Comparison of ENCODE assay signal across 3 cellular contexts in genomic region chr4:108868606-108869227, GRCh38.
TF ChIP-seq lines count a peak whose summit lies in the region.

No MANE protein-coding gene starts in this region.

TF ChIP-seq in HepG2, 621 proteins besides CTCF, POLR2A, EP300 and RAD21:
- TF ChIP-seq ZNF512 (CRISPR knock-in tag; IDR thresholded peaks at IDR 0.05) (peak; percentile 90), SRSF9 (IDR thresholded peaks at IDR 0.05; ENCODE audit: borderline replicate concordance, insufficient read depth, low read depth, low read length, poor library complexity, severe bottlenecking) (peak; percentile 29), ATF3 (CRISPR knock-in tag; IDR thresholded peaks at IDR 0.05) (no peak), PBX2 (CRISPR knock-in tag; IDR thresholded peaks at IDR 0.05) (no peak), ZNF616 (CRISPR knock-in tag; IDR thresholded peaks at IDR 0.05; ENCODE audit: low read depth) (no peak), IKZF1 (IDR thresholded peaks at IDR 0.05) (0 out of 2 replicates have a peak, but pooled peaks have one; percentile 66), NFYC (CRISPR knock-in tag; IDR thresholded peaks at IDR 0.05) (no peak)

TF ChIP-seq in HEK293, 187 proteins besides CTCF, POLR2A, EP300 and RAD21 (continued from another document):
- TF ChIP-seq ATF2 (tag by site-specific recombination; IDR thresholded peaks at IDR 0.05; ENCODE audit: low read depth) (no peak), ZNF366 (tag by site-specific recombination; conservative IDR thresholded peaks at IDR 0.05) (peak; percentile 98)
TF ChIP-seq in HEK293: peak in this region for 3.

TF ChIP-seq in K562, 482 proteins besides CTCF, POLR2A, EP300 and RAD21 (continued from another document):
- TF ChIP-seq CHD7 (IDR thresholded peaks at IDR 0.05; ENCODE audit: low read depth, low read length) (no peak), MTA1 (IDR thresholded peaks at IDR 0.05; ENCODE audit: borderline replicate concordance) (peak; percentile 62), HLTF (IDR thresholded peaks at IDR 0.05) (0 out of 2 replicates have a peak, but pooled peaks have one; percentile 47), SRSF7 (optimal IDR thresholded peaks at IDR 0.05; ENCODE audit: low read depth, low read length) (no peak), THRB (CRISPR knock-in tag; conservative IDR thresholded peaks at IDR 0.05) (peak; percentile 71; the same call in 1 of the 2 replicates), ZBTB2 (IDR thresholded peaks at IDR 0.05) (0 out of 2 replicates have a peak, but pooled peaks have one; percentile 38), SFPQ (IDR thresholded peaks at IDR 0.05; ENCODE audit: low read depth, low read length) (no peak), RBM22 (IDR thresholded peaks at IDR 0.05; ENCODE audit: low read depth, low read length, poor library complexity, severe bottlenecking) (no peak)
TF ChIP-seq in K562: peak in this region for 6.
